ENCODE assay signal across 12 cellular contexts in the genomic region with DNA sequence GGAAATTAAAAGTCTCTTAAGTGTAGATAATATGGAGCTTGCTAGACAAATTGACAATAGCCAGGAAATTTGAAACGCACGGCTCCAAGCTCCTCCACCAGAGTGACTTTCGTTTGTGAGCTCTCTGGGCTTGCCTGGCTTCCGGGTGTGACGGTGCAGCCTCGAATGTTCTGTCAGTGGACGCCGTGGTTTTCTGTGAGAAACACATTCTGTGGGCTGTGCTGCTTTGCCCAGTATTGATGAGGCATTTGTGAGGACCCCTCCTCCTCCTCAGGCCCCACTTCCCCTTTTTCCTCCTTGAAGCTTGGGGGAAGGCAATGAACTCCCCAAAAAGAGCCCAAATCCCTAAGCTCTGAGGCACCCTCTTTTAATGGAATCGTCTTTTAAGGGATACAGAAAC. TPM values are rescaled to one million over a fixed set of nuclear protein-coding genes. Genes with fewer than 3 reads are reported as not detected.
DNase-seq lines count a peak whose midpoint lies in the region; ATAC-seq and TF ChIP-seq lines count a peak whose summit lies in the region.
"Had no signal": no experiment of that assay in that cellular context is flagged by ENCODE, and none has a peak within 500 bp of the region (broad histone marks: within the 10 kb centered on the region; RNA-seq: fewer than 3 reads in every experiment).

No MANE protein-coding gene starts in this region.

- ATAC-seq in sciatic nerve: peak; percentile 91
- ATAC-seq in GM19397 (IDR thresholded peaks at IDR 0.05; ENCODE audit: unreplicated experiment): no peak
- no peak for ATAC-seq in HG02678 (IDR thresholded peaks at IDR 0.05; ENCODE audit: unreplicated experiment)

- intact Hi-C loops in left ventricle myocardium inferior (cut with micrococcal nuclease) (no loop called here), sciatic nerve (cut with DNase I) (no loop called here)

- no peak for TF ChIP-seq CTCF in left ventricle myocardium inferior (IDR thresholded peaks at IDR 0.05; ENCODE audit: borderline replicate concordance)

- H3K9me3 ChIP-seq in left ventricle myocardium inferior (replicated peaks): no peaks in the 10 kb centered on the region
- H3K9me3 ChIP-seq: MG63 had no signal

- no peaks in the 10 kb centered on the region for H3K27me3 ChIP-seq in left ventricle myocardium inferior (ENCODE audit: low read depth)
- H3K27me3 ChIP-seq: brain microvascular endothelial cell, MG63 had no signal

- no peaks in the 10 kb centered on the region for H3K36me3 ChIP-seq in left ventricle myocardium inferior
- H3K36me3 ChIP-seq: brain microvascular endothelial cell, MG63 had no signal

- DNase-seq in NCI-H510A treated with DMSO at 0.1 percent for 48 hours (lab: John Stamatoyannopoulos, UW) (peak; percentile 4), NCI-H510A (lab: John Stamatoyannopoulos, UW) (no peak), NCI-H2107 (lab: John Stamatoyannopoulos, UW) (peak; percentile 36), left ventricle myocardium inferior (no peak), sciatic nerve (ENCODE audit: low spot score) (peak; percentile 66)
- no peak for DNase-seq in activated effector memory CD4-positive, alpha-beta T cell treated with Interleukin-2 at 50 U/mL for 16 hours
- DNase-seq: activated CD4-positive, CD25-positive, alpha-beta regulatory T cell treated with anti-CD3 and anti-CD28 coated beads, Interleukin-2, amount 50 U/mL, for 72 hours; brain microvascular endothelial cell; glutamatergic neuron; MG63 had no signal

- H3K4me3 ChIP-seq in left ventricle myocardium inferior: peak overlapping the region; percentile 29
- H3K4me3 ChIP-seq: MG63 had no signal

- H3K27ac ChIP-seq in left ventricle myocardium inferior (replicated peaks): no peak overlapping the region
- H3K27ac ChIP-seq: brain microvascular endothelial cell had no signal

- H3K4me1 ChIP-seq in left ventricle myocardium inferior: peaks cover 2% of the 10 kb centered on the region

RNA-seq across cellular contexts. Expression of a gene that starts 40.7 kb away (rescaled TPM):
- 53.6 TPM for total RNA-seq in left ventricle myocardium inferior
- total RNA-seq in sciatic nerve: 78.3 TPM

Comparison
In these comparisons a context has a peak if more than half of its experiments do, and no peak if none do; other contexts are left out.
1. DNase-seq: peak in NCI-H510A treated with DMSO at 0.1 percent for 48 hours (single experiment), NCI-H2107 (single experiment) and sciatic nerve (single experiment); none in NCI-H510A (single experiment), left ventricle myocardium inferior (single experiment) and activated effector memory CD4-positive, alpha-beta T cell treated with Interleukin-2 at 50 U/mL for 16 hours (single experiment).